In the genomic region with DNA sequence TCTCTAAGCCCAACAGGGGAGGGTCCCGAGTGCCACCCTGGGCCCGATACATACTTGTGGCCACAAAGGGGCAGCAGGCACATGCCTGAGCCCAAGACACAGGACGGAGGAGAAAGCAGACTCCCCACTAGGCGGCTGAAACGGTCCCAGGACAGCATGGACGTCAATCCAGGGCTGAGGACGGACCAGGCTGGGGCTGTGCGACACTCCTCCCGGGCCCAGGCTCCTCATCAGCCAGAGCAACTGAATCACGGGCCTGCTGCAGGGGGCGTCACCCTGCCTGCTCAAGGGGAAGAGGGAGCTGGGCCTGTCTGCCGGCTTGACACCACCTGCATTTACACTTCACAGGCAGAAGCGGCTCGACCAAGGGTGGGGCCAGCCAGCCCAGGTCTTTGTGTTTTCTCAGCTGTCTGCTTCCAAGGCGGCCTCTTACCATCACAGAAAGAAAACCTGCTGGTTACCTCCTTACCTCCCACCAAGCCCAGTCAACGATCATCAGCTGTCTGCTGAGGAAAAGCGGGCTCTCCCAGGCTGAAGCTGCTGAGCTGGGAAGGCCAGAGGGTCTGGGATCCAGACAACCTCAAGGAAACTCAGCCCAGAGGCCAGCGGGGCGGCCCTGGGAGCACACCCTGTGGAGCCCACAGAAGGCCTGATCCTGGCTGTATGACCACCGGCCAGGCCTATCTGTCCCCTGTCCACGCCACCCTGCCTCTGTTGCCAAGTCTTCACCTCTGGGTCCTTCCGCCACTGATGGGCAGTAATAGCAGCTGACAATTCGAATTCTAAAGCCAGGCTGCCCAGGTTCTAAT, we compare ENCODE assay signal across 1 cellular context.
TF ChIP-seq lines count a peak whose summit lies in the region.

No MANE protein-coding gene starts in this region.

TF ChIP-seq in HepG2, 621 proteins besides CTCF, POLR2A, EP300 and RAD21 (continued from another document and continues in another):
- TF ChIP-seq, protein P1, sequence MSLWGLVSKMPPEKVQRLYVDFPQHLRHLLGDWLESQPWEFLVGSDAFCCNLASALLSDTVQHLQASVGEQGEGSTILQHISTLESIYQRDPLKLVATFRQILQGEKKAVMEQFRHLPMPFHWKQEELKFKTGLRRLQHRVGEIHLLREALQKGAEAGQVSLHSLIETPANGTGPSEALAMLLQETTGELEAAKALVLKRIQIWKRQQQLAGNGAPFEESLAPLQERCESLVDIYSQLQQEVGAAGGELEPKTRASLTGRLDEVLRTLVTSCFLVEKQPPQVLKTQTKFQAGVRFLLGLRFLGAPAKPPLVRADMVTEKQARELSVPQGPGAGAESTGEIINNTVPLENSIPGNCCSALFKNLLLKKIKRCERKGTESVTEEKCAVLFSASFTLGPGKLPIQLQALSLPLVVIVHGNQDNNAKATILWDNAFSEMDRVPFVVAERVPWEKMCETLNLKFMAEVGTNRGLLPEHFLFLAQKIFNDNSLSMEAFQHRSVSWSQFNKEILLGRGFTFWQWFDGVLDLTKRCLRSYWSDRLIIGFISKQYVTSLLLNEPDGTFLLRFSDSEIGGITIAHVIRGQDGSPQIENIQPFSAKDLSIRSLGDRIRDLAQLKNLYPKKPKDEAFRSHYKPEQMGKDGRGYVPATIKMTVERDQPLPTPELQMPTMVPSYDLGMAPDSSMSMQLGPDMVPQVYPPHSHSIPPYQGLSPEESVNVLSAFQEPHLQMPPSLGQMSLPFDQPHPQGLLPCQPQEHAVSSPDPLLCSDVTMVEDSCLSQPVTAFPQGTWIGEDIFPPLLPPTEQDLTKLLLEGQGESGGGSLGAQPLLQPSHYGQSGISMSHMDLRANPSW (CRISPR knock-in tag; IDR thresholded peaks at IDR 0.05; ENCODE audit: borderline replicate concordance): no peak
- TF ChIP-seq SRSF4 (IDR thresholded peaks at IDR 0.05; ENCODE audit: low read depth, low read length, poor library complexity, severe bottlenecking) (no peak), MTF1 (CRISPR knock-in tag; IDR thresholded peaks at IDR 0.05) (no peak), FOXK1 (CRISPR knock-in tag; IDR thresholded peaks at IDR 0.05; ENCODE audit: borderline replicate concordance, low read depth) (no peak), SKI (IDR thresholded peaks at IDR 0.05; ENCODE audit: partially characterized antibody) (no peak), ZNF570 (CRISPR knock-in tag; IDR thresholded peaks at IDR 0.05; ENCODE audit: borderline replicate concordance) (no peak), FOXJ3 (CRISPR knock-in tag; IDR thresholded peaks at IDR 0.05; ENCODE audit: borderline replicate concordance) (no peak), ZSCAN9 (CRISPR knock-in tag; IDR thresholded peaks at IDR 0.05; ENCODE audit: borderline replicate concordance) (no peak), SP140L (CRISPR knock-in tag; IDR thresholded peaks at IDR 0.05; ENCODE audit: borderline replicate concordance) (no peak), ZBTB38 (CRISPR knock-in tag; IDR thresholded peaks at IDR 0.05) (peak; percentile 94), CAMTA2 (CRISPR knock-in tag; IDR thresholded peaks at IDR 0.05; ENCODE audit: borderline replicate concordance) (no peak), KMT2B (CRISPR knock-in tag; IDR thresholded peaks at IDR 0.05) (no peak), ZEB1 (IDR thresholded peaks at IDR 0.05; ENCODE audit: insufficient replicate concordance, low read depth) (no peak), ZFY (CRISPR knock-in tag; IDR thresholded peaks at IDR 0.05) (no peak), ZBTB21 (CRISPR knock-in tag; IDR thresholded peaks at IDR 0.05) (no peak), TSC22D2 (CRISPR knock-in tag; IDR thresholded peaks at IDR 0.05; ENCODE audit: borderline replicate concordance) (no peak), ZNF263 (CRISPR knock-in tag; IDR thresholded peaks at IDR 0.05) (peak; percentile 27; the same call in 1 of the 2 replicates), HNRNPL (IDR thresholded peaks at IDR 0.05; ENCODE audit: low read depth, low read length) (0 out of 2 replicates have a peak, but pooled peaks have one; percentile 40), GPN1 (CRISPR knock-in tag; IDR thresholded peaks at IDR 0.05; ENCODE audit: borderline replicate concordance) (no peak), HNF1A (IDR thresholded peaks at IDR 0.05; ENCODE audit: low read depth) (no peak), HNF1A (CRISPR knock-in tag; IDR thresholded peaks at IDR 0.05; ENCODE audit: borderline replicate concordance) (no peak), HHEX (CRISPR knock-in tag; IDR thresholded peaks at IDR 0.05) (no peak), CBX2 (IDR thresholded peaks at IDR 0.05; ENCODE audit: low read depth, low read length) (no peak), CBX2 (CRISPR knock-in tag; IDR thresholded peaks at IDR 0.05; ENCODE audit: low read depth) (no peak), NCOR1 (IDR thresholded peaks at IDR 0.05; ENCODE audit: borderline replicate concordance, low read length) (no peak), HMG20B (CRISPR knock-in tag; conservative IDR thresholded peaks at IDR 0.05) (no peak), HOXA9 (CRISPR knock-in tag; IDR thresholded peaks at IDR 0.05; ENCODE audit: borderline replicate concordance) (no peak), ZNF709 (CRISPR knock-in tag; IDR thresholded peaks at IDR 0.05) (no peak), ZFP41 (CRISPR knock-in tag; IDR thresholded peaks at IDR 0.05; ENCODE audit: borderline replicate concordance) (no peak), SMC3 (IDR thresholded peaks at IDR 0.05; ENCODE audit: low read length) (peak; percentile 66), ZFP36L1 (CRISPR knock-in tag; IDR thresholded peaks at IDR 0.05) (no peak), RXRA (CRISPR knock-in tag; IDR thresholded peaks at IDR 0.05) (no peak), ZNF841 (CRISPR knock-in tag; IDR thresholded peaks at IDR 0.05; ENCODE audit: borderline replicate concordance) (no peak), HCFC1 (IDR thresholded peaks at IDR 0.05; ENCODE audit: low read depth, low read length) (no peak), IRX3 (CRISPR knock-in tag; IDR thresholded peaks at IDR 0.05; ENCODE audit: borderline replicate concordance, low read depth) (no peak), ZNF773 (CRISPR knock-in tag; IDR thresholded peaks at IDR 0.05; ENCODE audit: borderline replicate concordance) (no peak), GPBP1L1 (CRISPR knock-in tag; IDR thresholded peaks at IDR 0.05) (no peak), CC2D1A (CRISPR knock-in tag; IDR thresholded peaks at IDR 0.05) (no peak), NRL (CRISPR knock-in tag; IDR thresholded peaks at IDR 0.05; ENCODE audit: borderline replicate concordance) (0 out of 2 replicates have a peak, but pooled peaks have one; percentile 14), TFDP2 (CRISPR knock-in tag; IDR thresholded peaks at IDR 0.05) (no peak), NFE2L2 (IDR thresholded peaks at IDR 0.05; ENCODE audit: low read length) (no peak), BORCS8-MEF2B (CRISPR knock-in tag; IDR thresholded peaks at IDR 0.05) (no peak), ETS1 (CRISPR knock-in tag; IDR thresholded peaks at IDR 0.05) (no peak), ETV5 (CRISPR knock-in tag; IDR thresholded peaks at IDR 0.05; ENCODE audit: borderline replicate concordance) (no peak)
- TF ChIP-seq, protein P2, sequence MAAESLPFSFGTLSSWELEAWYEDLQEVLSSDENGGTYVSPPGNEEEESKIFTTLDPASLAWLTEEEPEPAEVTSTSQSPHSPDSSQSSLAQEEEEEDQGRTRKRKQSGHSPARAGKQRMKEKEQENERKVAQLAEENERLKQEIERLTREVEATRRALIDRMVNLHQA (CRISPR knock-in tag; IDR thresholded peaks at IDR 0.05): no peak
- TF ChIP-seq, protein P3, sequence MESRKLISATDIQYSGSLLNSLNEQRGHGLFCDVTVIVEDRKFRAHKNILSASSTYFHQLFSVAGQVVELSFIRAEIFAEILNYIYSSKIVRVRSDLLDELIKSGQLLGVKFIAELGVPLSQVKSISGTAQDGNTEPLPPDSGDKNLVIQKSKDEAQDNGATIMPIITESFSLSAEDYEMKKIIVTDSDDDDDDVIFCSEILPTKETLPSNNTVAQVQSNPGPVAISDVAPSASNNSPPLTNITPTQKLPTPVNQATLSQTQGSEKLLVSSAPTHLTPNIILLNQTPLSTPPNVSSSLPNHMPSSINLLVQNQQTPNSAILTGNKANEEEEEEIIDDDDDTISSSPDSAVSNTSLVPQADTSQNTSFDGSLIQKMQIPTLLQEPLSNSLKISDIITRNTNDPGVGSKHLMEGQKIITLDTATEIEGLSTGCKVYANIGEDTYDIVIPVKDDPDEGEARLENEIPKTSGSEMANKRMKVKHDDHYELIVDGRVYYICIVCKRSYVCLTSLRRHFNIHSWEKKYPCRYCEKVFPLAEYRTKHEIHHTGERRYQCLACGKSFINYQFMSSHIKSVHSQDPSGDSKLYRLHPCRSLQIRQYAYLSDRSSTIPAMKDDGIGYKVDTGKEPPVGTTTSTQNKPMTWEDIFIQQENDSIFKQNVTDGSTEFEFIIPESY (CRISPR knock-in tag; IDR thresholded peaks at IDR 0.05): peak; percentile 83
- TF ChIP-seq, protein P4, sequence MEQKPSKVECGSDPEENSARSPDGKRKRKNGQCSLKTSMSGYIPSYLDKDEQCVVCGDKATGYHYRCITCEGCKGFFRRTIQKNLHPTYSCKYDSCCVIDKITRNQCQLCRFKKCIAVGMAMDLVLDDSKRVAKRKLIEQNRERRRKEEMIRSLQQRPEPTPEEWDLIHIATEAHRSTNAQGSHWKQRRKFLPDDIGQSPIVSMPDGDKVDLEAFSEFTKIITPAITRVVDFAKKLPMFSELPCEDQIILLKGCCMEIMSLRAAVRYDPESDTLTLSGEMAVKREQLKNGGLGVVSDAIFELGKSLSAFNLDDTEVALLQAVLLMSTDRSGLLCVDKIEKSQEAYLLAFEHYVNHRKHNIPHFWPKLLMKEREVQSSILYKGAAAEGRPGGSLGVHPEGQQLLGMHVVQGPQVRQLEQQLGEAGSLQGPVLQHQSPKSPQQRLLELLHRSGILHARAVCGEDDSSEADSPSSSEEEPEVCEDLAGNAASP (CRISPR knock-in tag; IDR thresholded peaks at IDR 0.05; ENCODE audit: borderline replicate concordance): no peak
- TF ChIP-seq, protein P5, sequence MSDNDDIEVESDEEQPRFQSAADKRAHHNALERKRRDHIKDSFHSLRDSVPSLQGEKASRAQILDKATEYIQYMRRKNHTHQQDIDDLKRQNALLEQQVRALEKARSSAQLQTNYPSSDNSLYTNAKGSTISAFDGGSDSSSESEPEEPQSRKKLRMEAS (IDR thresholded peaks at IDR 0.05): no peak
- TF ChIP-seq, protein P6, sequence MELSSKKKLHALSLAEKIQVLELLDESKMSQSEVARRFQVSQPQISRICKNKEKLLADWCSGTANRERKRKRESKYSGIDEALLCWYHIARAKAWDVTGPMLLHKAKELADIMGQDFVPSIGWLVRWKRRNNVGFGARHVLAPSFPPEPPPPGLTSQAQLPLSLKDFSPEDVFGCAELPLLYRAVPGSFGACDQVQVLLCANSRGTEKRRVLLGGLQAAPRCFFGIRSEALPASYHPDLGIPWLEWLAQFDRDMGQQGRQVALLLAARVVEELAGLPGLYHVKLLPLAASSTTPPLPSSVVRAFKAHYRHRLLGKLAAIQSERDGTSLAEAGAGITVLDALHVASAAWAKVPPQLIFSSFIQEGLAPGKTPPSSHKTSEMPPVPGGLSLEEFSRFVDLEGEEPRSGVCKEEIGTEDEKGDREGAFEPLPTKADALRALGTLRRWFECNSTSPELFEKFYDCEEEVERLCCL (CRISPR knock-in tag; IDR thresholded peaks at IDR 0.05; ENCODE audit: borderline replicate concordance): no peak
